In genomic region chr2:100882645-100883613, GRCh38 we compare ENCODE assay signal across 11 cellular contexts.
DNase-seq lines count a peak whose midpoint lies in the region; ATAC-seq, FAIRE-seq and TF ChIP-seq lines count a peak whose summit lies in the region.
"Had no signal": no experiment of that assay in that cellular context is flagged by ENCODE, and none has a peak within 500 bp of the region (broad histone marks: within the 10 kb centered on the region; RNA-seq: fewer than 3 reads in every experiment).

No MANE protein-coding gene starts in this region.

- POLR2A ChIA-PET in A549 (lab: Yijun Ruan, JAX), result interaction anchor here (1.3 kb wide), 1 partner anchor 28 kb away, joined by 6 read pairs; no protein-coding TSS in a partner anchor

- no peak for FAIRE-seq in A549 (lab: Jason Lieb, UNC)

- TF ChIP-seq POLR2A in A549 (IDR thresholded peaks at IDR 0.05; ENCODE audit: low read length), result no peak

- 52% methylated on average over 11 of the region's 11 CpGs for WGBS in A549 (ENCODE audit: missing lambda C conversion rate)

- peak; percentile 52 to 62; a peak in 2 of 5 replicates for TF ChIP-seq EP300 in A549 (IDR thresholded peaks at IDR 0.05)

- CTCF ChIA-PET in A549 (lab: Yijun Ruan, JAX), result interaction anchor here (1.1 to 2.1 kb wide), 4 partner anchors 8 to 273 kb away, joined by 4 to 6 read pairs (median 6); no protein-coding TSS in a partner anchor

- no peak; a peak in 1 of 5 replicates for TF ChIP-seq RAD21 in A549 (conservative IDR thresholded peaks at IDR 0.05 in 1 of 2, IDR thresholded peaks at IDR 0.05 in 1 of 2)

- DNase-seq in A549 (ENCODE audit: low read depth in 1 of 2, low spot score in 1 of 2), result peak in 1 of 2 experiments; percentile 68
- DNase-seq in RPMI7951 (ENCODE audit: low read depth), result peak; percentile 81
- peak; percentile 19 for DNase-seq in kidney glomerular epithelial cell (lab: John Stamatoyannopoulos, UW)
- no peak for DNase-seq in foreskin melanocyte
- no peak for DNase-seq in RPMI8226
- DNase-seq: NCI-H524, T1000 had no signal

- peak; percentile 60 to 73 for ATAC-seq in A549
- peak; percentile 58 for ATAC-seq in GM21723 (IDR thresholded peaks at IDR 0.05; ENCODE audit: unreplicated experiment)
- ATAC-seq in HG03039 (IDR thresholded peaks at IDR 0.05; ENCODE audit: unreplicated experiment), result no peak
- no peak for ATAC-seq in HG02623 (IDR thresholded peaks at IDR 0.05; ENCODE audit: unreplicated experiment)

- no peak overlapping the region for H3K4me3 ChIP-seq in A549

- H3K27ac ChIP-seq in A549, result peak overlapping the region; percentile 56 to 84
- H3K27ac ChIP-seq: C4-2B had no signal

- no peak for TF ChIP-seq CTCF in A549 (IDR thresholded peaks at IDR 0.05)

- no peaks in the 10 kb centered on the region for H3K9me3 ChIP-seq in A549

- peaks cover 83% of the 10 kb centered on the region for H3K4me1 ChIP-seq in A549

- H3K4me2 ChIP-seq in A549, result peak overlapping the region; percentile 48

TF ChIP-seq in A549, 52 proteins besides CTCF, POLR2A, EP300 and RAD21:
- TF ChIP-seq JUNB (IDR thresholded peaks at IDR 0.05) (peak; percentile 67), HOXA7 (CRISPR knock-in tag; IDR thresholded peaks at IDR 0.05) (no peak), GATA3 (IDR thresholded peaks at IDR 0.05; ENCODE audit: borderline replicate concordance) (peak; percentile 68; the same call in 1 of the 2 replicates), FOSB (CRISPR knock-in tag; IDR thresholded peaks at IDR 0.05) (no peak), ESRRA (IDR thresholded peaks at IDR 0.05; ENCODE audit: borderline replicate concordance, low read length) (peak; percentile 75; the same call in 1 of the 2 replicates), MYC (IDR thresholded peaks at IDR 0.05; ENCODE audit: borderline replicate concordance, low read length) (no peak), POLR2AphosphoS2 (conservative IDR thresholded peaks at IDR 0.05; ENCODE audit: low read length) (no peak), SMC3 (IDR thresholded peaks at IDR 0.05) (peak; percentile 15; the same call in 1 of the 3 replicates), KDM5A (IDR thresholded peaks at IDR 0.05) (no peak), BHLHE40 (IDR thresholded peaks at IDR 0.05; ENCODE audit: low read depth, low read length) (no peak), FOSL2 (IDR thresholded peaks at IDR 0.05) (no peak), FOSL2 (CRISPR knock-in tag; IDR thresholded peaks at IDR 0.05) (peak; percentile 11; the same call in 1 of the 2 replicates), JUN (IDR thresholded peaks at IDR 0.05) (peak in 1 of 2 experiments; percentile 45; a peak in 1 of 5 replicates), NFE2L2 (conservative IDR thresholded peaks at IDR 0.05; ENCODE audit: low read length) (no peak), CHD2 (IDR thresholded peaks at IDR 0.05; ENCODE audit: low read length, partially characterized antibody) (no peak), HES2 (IDR thresholded peaks at IDR 0.05) (no peak), REST (IDR thresholded peaks at IDR 0.05) (no peak), MAZ (IDR thresholded peaks at IDR 0.05; ENCODE audit: borderline replicate concordance, low read depth, low read length) (no peak), MAX (IDR thresholded peaks at IDR 0.05) (0 out of 2 replicates have a peak, but pooled peaks have one; percentile 20), MAFK (IDR thresholded peaks at IDR 0.05; ENCODE audit: partially characterized antibody) (peak; percentile 51)

Comparison
In these comparisons a context has a peak if more than half of its experiments do, and no peak if none do; other contexts are left out.
1. ATAC-seq: peak in A549 (2 of 2) and GM21723 (single experiment); none in HG03039 (single experiment) and HG02623 (single experiment).
2. DNase-seq: peak in RPMI7951 (single experiment) and kidney glomerular epithelial cell (single experiment); none in foreskin melanocyte (single experiment) and RPMI8226 (single experiment).